Comparison of ENCODE assay signal across 8 cellular contexts in genomic region chr3:113946831-113947230, GRCh38. TPM values are rescaled to one million over a fixed set of nuclear protein-coding genes. Genes with fewer than 3 reads are reported as not detected.
A peak's percentile ranks its signal among the peaks of the same experiment; 100 is the strongest.
DNase-seq lines count a peak whose midpoint lies in the region; ATAC-seq, FAIRE-seq and TF ChIP-seq lines count a peak whose summit lies in the region.

No MANE protein-coding gene starts in this region.

- POLR2A ChIA-PET in Caco-2 (lab: Charles Lee) = no interaction called here
- POLR2A ChIA-PET in PC-9 (lab: Charles Lee; ENCODE audit: unreplicated experiment) = no interaction called here
- POLR2A ChIA-PET in endothelial cell of umbilical vein (lab: Charles Lee) = no interaction called here

- H3K9me3 Mint-ChIP-seq in Caco-2 (ENCODE audit: unreplicated experiment) (no peaks in the 10 kb centered on the region), osteocyte (ENCODE audit: unreplicated experiment) (no peaks in the 10 kb centered on the region)

- H3K4me3 Mint-ChIP-seq in Caco-2 (ENCODE audit: unreplicated experiment) (peak overlapping the region; percentile 80), osteocyte (ENCODE audit: unreplicated experiment) (peak overlapping the region; percentile 73)

- peak overlapping the region; percentile 84 for H2AFZ ChIP-seq in PC-9
- peak overlapping the region; percentile 38 for H2AFZ ChIP-seq in endothelial cell of umbilical vein (ENCODE audit: low read depth, low read length)

- ATAC-seq in HG03139 (IDR thresholded peaks at IDR 0.05; ENCODE audit: unreplicated experiment) = no peak

- H3K36me3 ChIP-seq in Caco-2 (ENCODE audit: control insufficient read depth, insufficient read depth, low read length) = no peaks in the 10 kb centered on the region
- H3K36me3 ChIP-seq in PC-9 (ENCODE audit: low read depth) = no peaks in the 10 kb centered on the region
- H3K36me3 ChIP-seq in endothelial cell of umbilical vein (ENCODE audit: control insufficient read depth in 2 of 2, extremely low read depth in 1 of 2, insufficient read depth in 2 of 2, low read length in 2 of 2) = no peaks in the 10 kb centered on the region
- no peaks in the 10 kb centered on the region for H3K36me3 ChIP-seq in small intestine (ENCODE audit: control insufficient read depth in 2 of 2, insufficient read depth in 2 of 2, low read length in 2 of 2)

- peak overlapping the region; percentile 78 for H3K4me2 ChIP-seq in PC-9
- peak overlapping the region; percentile 84 for H3K4me2 ChIP-seq in endothelial cell of umbilical vein (ENCODE audit: insufficient read depth, low read length)

- no peak overlapping the region for H3K9ac ChIP-seq in endothelial cell of umbilical vein (replicated peaks; ENCODE audit: extremely low read depth, insufficient read depth, low read length)

- H3K27me3 ChIP-seq in Caco-2 (replicated peaks; ENCODE audit: control insufficient read depth, insufficient read depth, low read length) (no peaks in the 10 kb centered on the region), PC-9 (ENCODE audit: insufficient read depth, low read depth) (no peaks in the 10 kb centered on the region), endothelial cell of umbilical vein (ENCODE audit: control insufficient read depth in 2 of 2, insufficient read depth in 2 of 2, low read length in 2 of 2) (no peaks in the 10 kb centered on the region), small intestine (ENCODE audit: control insufficient read depth in 2 of 2, insufficient read depth in 2 of 2, low read length in 2 of 2) (no peaks in the 10 kb centered on the region)

- dilution Hi-C loops in endothelial cell of umbilical vein (cut with MboI; ENCODE audit: extremely low pct_ligation_motif_present, low sequenced_read_pairs) = no loop called here

- FAIRE-seq in endothelial cell of umbilical vein (lab: Jason Lieb, UNC) = no peak
- FAIRE-seq in small intestine (lab: Jason Lieb, UNC) = no peak

- H3K9me1 ChIP-seq in endothelial cell of umbilical vein (replicated peaks; ENCODE audit: control insufficient read depth, extremely low read depth, insufficient read depth, low read length) = no peaks in the 10 kb centered on the region

- intact Hi-C loops in Caco-2 (cut with micrococcal nuclease; ENCODE audit: unreplicated experiment) = loop anchor here (5.0 kb wide), 1 partner anchor 200 kb away; the partner anchor contains the start of genes ATP6V1A and NAA50
- intact Hi-C loops in PC-9 (cut with micrococcal nuclease; ENCODE audit: unreplicated experiment) = loop anchor here (2.0 to 10.0 kb wide), 3 partner anchors 50 to 1198 kb away; partner anchors contain the start of genes ATP6V1A, NAA50 and ZBTB20
- intact Hi-C loops in endothelial cell of umbilical vein (cut with micrococcal nuclease) = loop anchor here (5.0 to 10.0 kb wide), 2 partner anchors 208 to 210 kb away; no protein-coding TSS in a partner anchor

- H3K27ac ChIP-seq in PC-9 (no peak overlapping the region), endothelial cell of umbilical vein (ENCODE audit: insufficient read depth, low read depth, low read length) (no peak overlapping the region), small intestine (ENCODE audit: low read depth in 1 of 2, low read length in 1 of 2) (peak overlapping the region in 1 of 2 donors; percentile 81)

- H3K9me2 ChIP-seq in PC-9 (ENCODE audit: insufficient read depth) = no peaks in the 10 kb centered on the region

- H3K4me3 ChIP-seq in Caco-2 (ENCODE audit: low read depth, low read length) = peak overlapping the region; percentile 90
- peak overlapping the region; percentile 60 for H3K4me3 ChIP-seq in PC-9
- H3K4me3 ChIP-seq in endothelial cell of umbilical vein (replicated peaks in 1 of 3; ENCODE audit: insufficient read depth in 1 of 3, low read depth in 1 of 3, low read length in 3 of 3) = peak overlapping the region in 2 of 3 experiments; percentile 61 to 63
- H3K4me3 ChIP-seq in small intestine (ENCODE audit: low read depth in 1 of 2, low read length in 2 of 2) = peak overlapping the region in 1 of 2 donors; percentile 74

- TF ChIP-seq CTCF in Caco-2 (IDR thresholded peaks at IDR 0.05; ENCODE audit: insufficient read depth in 1 of 2, low read depth in 1 of 2, low read length in 1 of 2, severe bottlenecking in 1 of 2, unreplicated experiment in 1 of 2) = no peak
- no peak for TF ChIP-seq CTCF in PC-9 (conservative IDR thresholded peaks at IDR 0.05)
- TF ChIP-seq CTCF in endothelial cell of umbilical vein (IDR thresholded peaks at IDR 0.05; ENCODE audit: extremely low read depth in 1 of 2, insufficient read depth in 1 of 2, low read depth in 1 of 2, low read length in 2 of 2) = no peak
- TF ChIP-seq CTCF in osteocyte (IDR thresholded peaks at IDR 0.05) = no peak

- BruUV-seq in Caco-2 (replicated peaks; lab: Mats Ljungman, UMichigan) = no TSS peak
- BruUV-seq in PC-9 (replicated peaks; lab: Mats Ljungman, UMichigan) = TSS peak; percentile 85
- no TSS peak for BruUV-seq in endothelial cell of umbilical vein (replicated peaks; lab: Mats Ljungman, UMichigan)

- no peaks in the 10 kb centered on the region for H3K9me3 ChIP-seq in Caco-2
- H3K9me3 ChIP-seq in PC-9 (ENCODE audit: insufficient read depth, low read depth) = no peaks in the 10 kb centered on the region
- no peaks in the 10 kb centered on the region for H3K9me3 ChIP-seq in endothelial cell of umbilical vein (replicated peaks; ENCODE audit: control insufficient read depth, insufficient read depth, low read length)
- no peaks in the 10 kb centered on the region for H3K9me3 ChIP-seq in small intestine (ENCODE audit: control insufficient read depth, low read depth)

- 74 to 80% (median 74%) methylated on average over 7 of the region's 7 CpGs for WGBS in small intestine, 3 donors

- peaks cover 6% of the 10 kb centered on the region; the same call in 1 of the 2 replicates for H3F3A ChIP-seq in PC-9 (ENCODE audit: insufficient read depth, low read depth)

- H3K4me1 Mint-ChIP-seq in Caco-2 (ENCODE audit: low read depth, unreplicated experiment) (peaks cover 7% of the 10 kb centered on the region), osteocyte (ENCODE audit: unreplicated experiment) (peaks cover 9% of the 10 kb centered on the region)

- CTCF ChIA-PET in Caco-2 (lab: Charles Lee) = no interaction called here
- CTCF ChIA-PET in PC-9 (lab: Charles Lee) = no interaction called here
- CTCF ChIA-PET in endothelial cell of umbilical vein (lab: Charles Lee) = no interaction called here

- no peak for TF ChIP-seq POLR2A in endothelial cell of umbilical vein (IDR thresholded peaks at IDR 0.05; ENCODE audit: low read depth, low read length)

- H3K27ac Mint-ChIP-seq in Caco-2 (ENCODE audit: unreplicated experiment) (no peak overlapping the region), osteocyte (ENCODE audit: unreplicated experiment) (no peak overlapping the region)

- H3K79me2 ChIP-seq in PC-9 (ENCODE audit: low read depth) = no peaks in the 10 kb centered on the region
- no peaks in the 10 kb centered on the region for H3K79me2 ChIP-seq in endothelial cell of umbilical vein (ENCODE audit: control insufficient read depth, insufficient read depth, low read length)

- H3K27me3 Mint-ChIP-seq in Caco-2 (ENCODE audit: insufficient read depth, unreplicated experiment) = peaks cover 18% of the 10 kb centered on the region
- peaks cover 64% of the 10 kb centered on the region for H3K27me3 Mint-ChIP-seq in osteocyte (ENCODE audit: unreplicated experiment)

- H3K36me3 Mint-ChIP-seq in Caco-2 (ENCODE audit: insufficient read depth, unreplicated experiment) (no peaks in the 10 kb centered on the region), osteocyte (ENCODE audit: unreplicated experiment) (no peaks in the 10 kb centered on the region)

- H3K4me1 ChIP-seq in Caco-2 (no peaks in the 10 kb centered on the region), PC-9 (replicated peaks; ENCODE audit: insufficient read depth) (peaks cover 7% of the 10 kb centered on the region), endothelial cell of umbilical vein (ENCODE audit: control insufficient read depth, extremely low read depth, insufficient read depth, low read length) (peaks cover 7% of the 10 kb centered on the region), small intestine (ENCODE audit: control insufficient read depth in 2 of 2, insufficient read depth in 1 of 2, low read depth in 1 of 2, low read length in 1 of 2) (peaks cover 0 to 2% of the 10 kb centered on the region in 2 donors)

- H4K20me1 ChIP-seq in PC-9 (ENCODE audit: insufficient read depth) (no peaks in the 10 kb centered on the region), endothelial cell of umbilical vein (replicated peaks; ENCODE audit: control insufficient read depth, extremely low read depth, insufficient read depth, low read length) (no peaks in the 10 kb centered on the region)

- DNase-seq in Caco-2 (no peak), PC-9 (no peak), endothelial cell of umbilical vein (ENCODE audit: low read depth, low spot score) (no peak), osteocyte (ENCODE audit: extremely low spot score, unreplicated experiment) (no peak), AG20443 (ENCODE audit: low spot score) (no peak), small intestine (no peak), NAMALWA (ENCODE audit: low spot score) (no peak)

TF ChIP-seq in endothelial cell of umbilical vein, 7 proteins besides CTCF, POLR2A, EP300 and RAD21:
- TF ChIP-seq EZH2 (IDR thresholded peaks at IDR 0.05; ENCODE audit: borderline replicate concordance, low read depth, low read length, severe bottlenecking) (no peak), MAX (IDR thresholded peaks at IDR 0.05; ENCODE audit: insufficient read depth, insufficient read length) (no peak)
TF ChIP-seq in endothelial cell of umbilical vein: peak in this region for 0.

RNA-seq across cellular contexts. Expression of gene ZDHHC23, which starts 1.0 kb away (rescaled TPM):
- 9.0 and 9.1 TPM in 2 replicates for total RNA-seq in Caco-2 (2022)
- 17.5 and 20.9 TPM in 2 replicates for total RNA-seq in PC-9 (2021)
- 1.9 and 3.2 TPM in 2 replicates for total RNA-seq in endothelial cell of umbilical vein
- 0.94 and 0.99 TPM in 2 replicates for polyA plus RNA-seq in endothelial cell of umbilical vein
- polyA plus RNA-seq in endothelial cell of umbilical vein (2011; cell fraction: cytosol; rRNA removed) = 0.65 and 0.76 TPM in 2 replicates
- 3.4 and 4.7 TPM in 2 replicates for polyA plus RNA-seq in endothelial cell of umbilical vein (2011; cell fraction: nucleus; rRNA removed)
- polyA plus RNA-seq in endothelial cell of umbilical vein (2012) = 1.6 and 2.4 TPM in 2 replicates
- 2.9 and 4.2 TPM in 2 replicates for polyA minus RNA-seq in endothelial cell of umbilical vein
- polyA minus RNA-seq in endothelial cell of umbilical vein (2011; cell fraction: cytosol; rRNA and poly(A)+ RNA removed) = 6.9 TPM
- 2.5 and 4.3 TPM in 2 replicates for polyA minus RNA-seq in endothelial cell of umbilical vein (2011; cell fraction: nucleus; rRNA and poly(A)+ RNA removed)
- total RNA-seq in osteocyte = 0.18 and 0.27 TPM in 2 replicates
- polyA plus RNA-seq in small intestine = 1 to 10 TPM; 3.8 to 7.6 (median 4.4) TPM
